ENCODE assay signal across 1 cellular context in genomic region chr7:21941570-21942224, GRCh38.
TF ChIP-seq lines count a peak whose summit lies in the region.

No MANE protein-coding gene starts in this region.

TF ChIP-seq in IMR-90, 13 proteins besides CTCF, POLR2A, EP300 and RAD21:
- no peak for TF ChIP-seq SMC3 (IDR thresholded peaks at IDR 0.05; ENCODE audit: low read depth, low read length)
- TF ChIP-seq MAZ (IDR thresholded peaks at IDR 0.05; ENCODE audit: borderline replicate concordance, low read depth, low read length) = no peak
- no peak for TF ChIP-seq CEBPB (IDR thresholded peaks at IDR 0.05; ENCODE audit: low read depth, low read length)
- no peak for TF ChIP-seq FOS (IDR thresholded peaks at IDR 0.05; ENCODE audit: low read depth, low read length)
- no peak for TF ChIP-seq USF2 (IDR thresholded peaks at IDR 0.05; ENCODE audit: low read depth, low read length)
